In the genomic region with DNA sequence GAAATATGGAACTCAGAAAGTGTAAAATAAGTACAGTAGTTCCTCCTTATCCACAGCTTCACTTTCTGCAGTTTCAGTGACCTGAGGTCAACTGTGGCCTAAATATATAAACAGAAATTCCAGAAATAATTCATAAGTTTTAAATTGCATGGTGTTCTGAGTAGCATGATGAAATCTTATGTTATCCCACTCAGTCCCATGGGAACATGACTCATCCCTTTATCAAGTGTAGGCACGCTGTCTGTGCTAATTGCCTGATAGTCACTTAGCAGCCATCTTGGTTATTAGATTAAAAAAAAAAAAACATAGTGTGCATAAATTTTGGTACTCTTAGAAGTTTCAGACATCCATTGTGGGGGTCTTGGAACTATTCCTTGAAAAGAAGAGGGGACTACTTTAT, we compare ENCODE assay signal across 16 cellular contexts.
DNase-seq lines count a peak whose midpoint lies in the region; ATAC-seq, FAIRE-seq and TF ChIP-seq lines count a peak whose summit lies in the region.
"Had no signal": no experiment of that assay in that cellular context is flagged by ENCODE, and none has a peak within 500 bp of the region (broad histone marks: within the 10 kb centered on the region; RNA-seq: fewer than 3 reads in every experiment).

No MANE protein-coding gene starts in this region.

- H3K27ac ChIP-seq in breast epithelium = no peak overlapping the region
- no peak overlapping the region for H3K27ac ChIP-seq in esophagus squamous epithelium
- H3K27ac ChIP-seq: gastrocnemius medialis had no signal

- no peak overlapping the region for H3K4me3 ChIP-seq in breast epithelium
- no peak overlapping the region for H3K4me3 ChIP-seq in esophagus squamous epithelium
- H3K4me3 ChIP-seq: gastrocnemius medialis had no signal

- TF ChIP-seq POLR2A in breast epithelium (IDR thresholded peaks at IDR 0.05) (no peak), GM12891 (IDR thresholded peaks at IDR 0.05; ENCODE audit: low read depth, low read length) (no peak), esophagus squamous epithelium (IDR thresholded peaks at IDR 0.05) (no peak)

- H3K27me3 Mint-ChIP-seq in MCF 10A (ENCODE audit: insufficient read depth, unreplicated experiment) = no peaks in the 10 kb centered on the region
- no peaks in the 10 kb centered on the region for H3K27me3 Mint-ChIP-seq in activated CD4-positive, alpha-beta T cell treated with anti-CD3 and anti-CD28 coated beads, Interleukin-2, amount 10 ng/mL, durations not matched to agents 24 days and 14 days
- H3K27me3 Mint-ChIP-seq in activated CD8-positive, alpha-beta T cell treated with anti-CD3 and anti-CD28 coated beads for 36 hours = no peaks in the 10 kb centered on the region
- H3K27me3 Mint-ChIP-seq: activated B cell treated with CpG ODN at 0.5 μM for 24 hours had no signal

- BruUV-seq in MCF 10A (replicated peaks; lab: Mats Ljungman, UMichigan) = no TSS peak

- POLR2A ChIA-PET in MCF 10A (lab: Yijun Ruan, JAX) = no interaction called here
- POLR2A ChIA-PET in activated CD8-positive, alpha-beta T cell treated with anti-CD3 and anti-CD28 coated beads for 36 hours (lab: Charles Lee) = no interaction called here

- no peak for FAIRE-seq in GM12891 (lab: Jason Lieb, UNC)
- FAIRE-seq: islet of Langerhans had no signal

- H3K27ac Mint-ChIP-seq in MCF 10A (ENCODE audit: low read depth, unreplicated experiment) = no peak overlapping the region
- H3K27ac Mint-ChIP-seq in activated CD4-positive, alpha-beta T cell treated with anti-CD3 and anti-CD28 coated beads, Interleukin-2, amount 10 ng/mL, durations not matched to agents 24 days and 14 days = no peak overlapping the region
- no peak overlapping the region for H3K27ac Mint-ChIP-seq in activated CD8-positive, alpha-beta T cell treated with anti-CD3 and anti-CD28 coated beads for 36 hours
- H3K27ac Mint-ChIP-seq: activated B cell treated with CpG ODN at 0.5 μM for 24 hours had no signal

- no peaks in the 10 kb centered on the region for H3K9me3 Mint-ChIP-seq in MCF 10A (ENCODE audit: unreplicated experiment)
- H3K9me3 Mint-ChIP-seq in activated CD4-positive, alpha-beta T cell treated with anti-CD3 and anti-CD28 coated beads, Interleukin-2, amount 10 ng/mL, durations not matched to agents 24 days and 14 days = no peaks in the 10 kb centered on the region
- no peaks in the 10 kb centered on the region for H3K9me3 Mint-ChIP-seq in activated CD8-positive, alpha-beta T cell treated with anti-CD3 and anti-CD28 coated beads for 36 hours

- TF ChIP-seq CTCF in MCF 10A (IDR thresholded peaks at IDR 0.05; ENCODE audit: unreplicated experiment) (no peak), breast epithelium (IDR thresholded peaks at IDR 0.05) (no peak), esophagus squamous epithelium (IDR thresholded peaks at IDR 0.05) (no peak)
- TF ChIP-seq CTCF in activated CD8-positive, alpha-beta T cell treated with anti-CD3 and anti-CD28 coated beads for 36 hours (IDR thresholded peaks at IDR 0.05) = no peak

- ATAC-seq in activated CD8-positive, alpha-beta T cell treated with anti-CD3 and anti-CD28 coated beads for 36 hours = no peak
- ATAC-seq: gastrocnemius medialis had no signal

- H3K27me3 ChIP-seq in breast epithelium (no peaks in the 10 kb centered on the region), esophagus squamous epithelium (no peaks in the 10 kb centered on the region)
- H3K27me3 ChIP-seq: gastrocnemius medialis had no signal

- CTCF ChIA-PET in MCF 10A (lab: Yijun Ruan, JAX) = interaction anchor here (0.9 to 1.0 kb wide), 2 partner anchors 248 to 969 kb away, joined by 3 to 4 read pairs; no protein-coding TSS in a partner anchor
- CTCF ChIA-PET in activated CD8-positive, alpha-beta T cell treated with anti-CD3 and anti-CD28 coated beads for 36 hours (lab: Charles Lee) = no interaction called here

- H3K4me1 ChIP-seq in breast epithelium (no peaks in the 10 kb centered on the region), esophagus squamous epithelium (no peaks in the 10 kb centered on the region)
- H3K4me1 ChIP-seq: gastrocnemius medialis had no signal

- intact Hi-C loops in MCF 10A (cut with micrococcal nuclease) (no loop called here), breast epithelium (cut with DNase I; ENCODE audit: low total_unique reads) (no loop called here), esophagus squamous epithelium (cut with DNase I) (no loop called here)
- intact Hi-C loops in activated CD4-positive, alpha-beta T cell treated with anti-CD3 and anti-CD28 coated beads, Interleukin-2, amount 10 ng/mL, durations not matched to agents 24 days and 14 days (cut with micrococcal nuclease) = no loop called here
- intact Hi-C loops in activated CD8-positive, alpha-beta T cell treated with anti-CD3 and anti-CD28 coated beads for 36 hours (cut with micrococcal nuclease) = no loop called here

- no peak overlapping the region for H3K4me3 Mint-ChIP-seq in MCF 10A (ENCODE audit: unreplicated experiment)
- no peak overlapping the region for H3K4me3 Mint-ChIP-seq in activated CD4-positive, alpha-beta T cell treated with anti-CD3 and anti-CD28 coated beads, Interleukin-2, amount 10 ng/mL, durations not matched to agents 24 days and 14 days
- H3K4me3 Mint-ChIP-seq in activated CD8-positive, alpha-beta T cell treated with anti-CD3 and anti-CD28 coated beads for 36 hours = no peak overlapping the region
- H3K4me3 Mint-ChIP-seq: activated B cell treated with CpG ODN at 0.5 μM for 24 hours had no signal

- H3K36me3 ChIP-seq in breast epithelium = no peaks in the 10 kb centered on the region
- H3K36me3 ChIP-seq in esophagus squamous epithelium = no peaks in the 10 kb centered on the region
- H3K36me3 ChIP-seq: gastrocnemius medialis had no signal

- DNase-seq in MCF 10A (ENCODE audit: unreplicated experiment) = peak; percentile 76
- no peak for DNase-seq in breast epithelium (ENCODE audit: low spot score in 2 of 2)
- DNase-seq in amniotic epithelial cell (ENCODE audit: low read depth) = peak; percentile 92
- DNase-seq in fibroblast of the conjunctiva (ENCODE audit: low read depth) = peak; percentile 90
- DNase-seq in activated CD4-positive, alpha-beta T cell treated with anti-CD3 and anti-CD28 coated beads, Interleukin-2, amount 10 ng/mL, durations not matched to agents 24 days and 14 days = no peak
- DNase-seq in GM12891 (ENCODE audit: insufficient read length, low spot score) = no peak
- no peak for DNase-seq in activated CD8-positive, alpha-beta T cell treated with anti-CD3 and anti-CD28 coated beads for 36 hours
- DNase-seq in esophagus squamous epithelium (lab: John Stamatoyannopoulos, UW) = no peak
- DNase-seq: activated B cell treated with CpG ODN at 0.5 μM for 24 hours, dermis blood vessel endothelial cell, gastrocnemius medialis, midbrain, NCI-H2107, nucleus accumbens, small intestine had no signal

- H3K4me1 Mint-ChIP-seq in MCF 10A (ENCODE audit: insufficient read depth, unreplicated experiment) = no peaks in the 10 kb centered on the region
- no peaks in the 10 kb centered on the region for H3K4me1 Mint-ChIP-seq in activated CD4-positive, alpha-beta T cell treated with anti-CD3 and anti-CD28 coated beads, Interleukin-2, amount 10 ng/mL, durations not matched to agents 24 days and 14 days
- H3K4me1 Mint-ChIP-seq in activated CD8-positive, alpha-beta T cell treated with anti-CD3 and anti-CD28 coated beads for 36 hours (ENCODE audit: low read depth) = no peaks in the 10 kb centered on the region
- H3K4me1 Mint-ChIP-seq: activated B cell treated with CpG ODN at 0.5 μM for 24 hours had no signal

- H3K9me3 ChIP-seq in breast epithelium (no peaks in the 10 kb centered on the region), esophagus squamous epithelium (no peaks in the 10 kb centered on the region)
- H3K9me3 ChIP-seq: gastrocnemius medialis had no signal

- H3K36me3 Mint-ChIP-seq in MCF 10A (ENCODE audit: insufficient read depth, unreplicated experiment) = no peaks in the 10 kb centered on the region
- H3K36me3 Mint-ChIP-seq in activated CD4-positive, alpha-beta T cell treated with anti-CD3 and anti-CD28 coated beads, Interleukin-2, amount 10 ng/mL, durations not matched to agents 24 days and 14 days (ENCODE audit: low read depth) = no peaks in the 10 kb centered on the region
- no peaks in the 10 kb centered on the region for H3K36me3 Mint-ChIP-seq in activated CD8-positive, alpha-beta T cell treated with anti-CD3 and anti-CD28 coated beads for 36 hours (ENCODE audit: low read depth)

- WGBS in esophagus squamous epithelium, 2 donors = 24 to 38% methylated on average over 1 of the region's 1 CpG

TF ChIP-seq in GM12891, 5 proteins besides CTCF, POLR2A, EP300 and RAD21:
- TF ChIP-seq TAF1 (IDR thresholded peaks at IDR 0.05; ENCODE audit: low read depth, low read length) = no peak
- TF ChIP-seq SPI1 (IDR thresholded peaks at IDR 0.05; ENCODE audit: low read depth, low read length) = no peak
- TF ChIP-seq POLR2AphosphoS5 (IDR thresholded peaks at IDR 0.05; ENCODE audit: low read depth, low read length) = no peak
- TF ChIP-seq POU2F2 (IDR thresholded peaks at IDR 0.05; ENCODE audit: low read depth, low read length) = no peak

Comparison
In these comparisons a context has a peak if more than half of its experiments do, and no peak if none do; other contexts are left out.
1. DNase-seq: peak in MCF 10A (single experiment), amniotic epithelial cell (single experiment) and fibroblast of the conjunctiva (single experiment); none in breast epithelium (0 of 2), activated CD4-positive, alpha-beta T cell treated with anti-CD3 and anti-CD28 coated beads, Interleukin-2, amount 10 ng/mL, durations not matched to agents 24 days and 14 days (single experiment), GM12891 (single experiment), activated CD8-positive, alpha-beta T cell treated with anti-CD3 and anti-CD28 coated beads for 36 hours (single experiment) and esophagus squamous epithelium (single experiment).